24 cellular contexts compared by ENCODE assay signal in genomic region chr5:10519729-10520128, GRCh38. TPM values are rescaled to one million over a fixed set of nuclear protein-coding genes. Genes with fewer than 3 reads are reported as not detected.
DNase-seq lines count a peak whose midpoint lies in the region; ATAC-seq and TF ChIP-seq lines count a peak whose summit lies in the region.
"Had no signal": no experiment of that assay in that cellular context is flagged by ENCODE, and none has a peak within 500 bp of the region (broad histone marks: within the 10 kb centered on the region; RNA-seq: fewer than 3 reads in every experiment).

No MANE protein-coding gene starts in this region.

- CTCF ChIA-PET in MCF 10A (lab: Yijun Ruan, JAX): interaction anchor here (0.5 to 0.6 kb wide), 2 partner anchors 9 to 43 kb away, joined by 3 read pairs; no protein-coding TSS in a partner anchor

- no peaks in the 10 kb centered on the region for H3K36me3 ChIP-seq in SJCRH30
- H3K36me3 ChIP-seq: neutrophil, Peyer's patch, SJSA1 had no signal

- H3K4me1 ChIP-seq in SJCRH30: no peaks in the 10 kb centered on the region; the same call in 1 of the 2 replicates
- H3K4me1 ChIP-seq: Peyer's patch had no signal

- H3K27ac ChIP-seq in SJCRH30: no peak overlapping the region
- H3K27ac ChIP-seq: dorsolateral prefrontal cortex, neutrophil, Peyer's patch, SJSA1, skin epidermis had no signal

- no TSS peak for BruUV-seq in MCF 10A (replicated peaks; lab: Mats Ljungman, UMichigan)

- ATAC-seq in HG03354 (IDR thresholded peaks at IDR 0.05; ENCODE audit: poor library complexity, severe bottlenecking, unreplicated experiment): peak; percentile 43
- ATAC-seq: activated CD8-positive, alpha-beta T cell treated with anti-CD3 and anti-CD28 coated beads, Interleukin-2, amount 10 ng/mL, durations not matched to agents 7 days and 5 days had no signal

- no peaks in the 10 kb centered on the region for H3K9me3 Mint-ChIP-seq in MCF 10A (ENCODE audit: unreplicated experiment)
- H3K9me3 Mint-ChIP-seq in type B pancreatic cell: peaks cover 10% of the 10 kb centered on the region

- H3K36me3 Mint-ChIP-seq in MCF 10A (ENCODE audit: insufficient read depth, unreplicated experiment): no peaks in the 10 kb centered on the region
- no peaks in the 10 kb centered on the region for H3K36me3 Mint-ChIP-seq in type B pancreatic cell

- H3K27me3 Mint-ChIP-seq in MCF 10A (ENCODE audit: insufficient read depth, unreplicated experiment) (no peaks in the 10 kb centered on the region), type B pancreatic cell (no peaks in the 10 kb centered on the region)

- no peaks in the 10 kb centered on the region for H3K27me3 ChIP-seq in SJCRH30
- H3K27me3 ChIP-seq: dorsolateral prefrontal cortex, neutrophil, Peyer's patch, SJSA1 had no signal

- POLR2A ChIA-PET in MCF 10A (lab: Yijun Ruan, JAX): no interaction called here

- no peaks in the 10 kb centered on the region for H3K9me3 ChIP-seq in SJCRH30 (replicated peaks)
- H3K9me3 ChIP-seq: neutrophil, Peyer's patch, SJSA1 had no signal

- TF ChIP-seq CTCF in MCF 10A (IDR thresholded peaks at IDR 0.05; ENCODE audit: unreplicated experiment): no peak
- TF ChIP-seq CTCF in type B pancreatic cell (conservative IDR thresholded peaks at IDR 0.05): no peak

- H3K27ac Mint-ChIP-seq in MCF 10A (ENCODE audit: low read depth, unreplicated experiment) (no peak overlapping the region), type B pancreatic cell (no peak overlapping the region)
- H3K27ac Mint-ChIP-seq: activated CD8-positive, alpha-beta T cell treated with anti-CD3 and anti-CD28 coated beads, Interleukin-2, amount 10 ng/mL, durations not matched to agents 7 days and 5 days had no signal

- intact Hi-C loops in MCF 10A (cut with micrococcal nuclease): no loop called here

- no peak overlapping the region for H3K4me3 ChIP-seq in SJCRH30
- H3K4me3 ChIP-seq: dorsolateral prefrontal cortex, Peyer's patch, SJSA1, skin epidermis had no signal

- no peak overlapping the region for H3K4me3 Mint-ChIP-seq in MCF 10A (ENCODE audit: unreplicated experiment)
- H3K4me3 Mint-ChIP-seq in type B pancreatic cell: no peak overlapping the region
- H3K4me3 Mint-ChIP-seq: activated CD8-positive, alpha-beta T cell treated with anti-CD3 and anti-CD28 coated beads, Interleukin-2, amount 10 ng/mL, durations not matched to agents 7 days and 5 days had no signal

- DNase-seq in DMS79 (lab: John Stamatoyannopoulos, UW) (peak; percentile 49), SJCRH30 (peak; percentile 56 to 59), myocyte (ENCODE audit: low read depth) (peak; percentile 89), MCF 10A (ENCODE audit: unreplicated experiment) (no peak), iPS-NIHi11 (ENCODE audit: low spot score) (no peak), MV-4-11 (lab: John Stamatoyannopoulos, UW) (no peak), type B pancreatic cell (ENCODE audit: extremely low spot score, unreplicated experiment) (no peak)
- DNase-seq: activated CD4-positive, alpha-beta T cell treated with anti-CD3 and anti-CD28 coated beads for 1 hour; activated CD8-positive, alpha-beta T cell treated with anti-CD3 and anti-CD28 coated beads, Interleukin-2, amount 10 ng/mL, durations not matched to agents 7 days and 5 days; activated gamma-delta T cell; DND-41; HCEC 1CT; mammary epithelial cell; NCI-H1105; NCI-H2081 treated with DMSO at 0.1 percent for 48 hours; NCI-H510A; NK-92 treated with Interleukin-12 subunit alpha and Interleukin-12 subunit beta, amount 100 ng/mL, for 24 hours; trophoblast cell had no signal

- peaks cover 12% of the 10 kb centered on the region for H3K4me1 Mint-ChIP-seq in MCF 10A (ENCODE audit: insufficient read depth, unreplicated experiment)
- peaks cover 7% of the 10 kb centered on the region for H3K4me1 Mint-ChIP-seq in type B pancreatic cell (ENCODE audit: unreplicated experiment)

RNA-seq across cellular contexts. Expression of gene ANKRD33B, which starts 44.1 kb away (rescaled TPM):
- 3.5 and 4.0 TPM in 2 replicates for total RNA-seq in SJCRH30 (2014; rRNA removed; shearing (Covaris generic))
- total RNA-seq in myocyte: 1.0 and 3.1 TPM in 2 replicates
- 4.3 TPM for polyA plus RNA-seq in myocyte (2012)
- 3.1 TPM in 2 replicates for total RNA-seq in MCF 10A (2022)
- 3.4 and 5.4 TPM in 2 replicates for total RNA-seq in type B pancreatic cell (ENCODE audit: low replicate concordance)

Comparison
In these comparisons a context has a peak if more than half of its experiments do, and no peak if none do; other contexts are left out.
1. DNase-seq: peak in DMS79 (single experiment), SJCRH30 (2 of 2) and myocyte (single experiment); none in MCF 10A (single experiment), iPS-NIHi11 (single experiment), MV-4-11 (single experiment) and type B pancreatic cell (single experiment).